8 cellular contexts compared by ENCODE assay signal in genomic region chr2:11154460-11155325, GRCh38. TPM values are rescaled to one million over a fixed set of nuclear protein-coding genes. Genes with fewer than 3 reads are reported as not detected.
DNase-seq lines count a peak whose midpoint lies in the region; ATAC-seq and TF ChIP-seq lines count a peak whose summit lies in the region.

No MANE protein-coding gene starts in this region.

- H3K9me3 Mint-ChIP-seq in immature natural killer cell, result no peaks in the 10 kb centered on the region

- H3K4me1 Mint-ChIP-seq in immature natural killer cell, result peaks cover 14 to 22% of the 10 kb centered on the region in 2 donors

- intact Hi-C loops in breast epithelium (cut with DNase I; ENCODE audit: low total_unique reads), result loop anchor here (5.0 kb wide), 1 partner anchor 567 kb away; no protein-coding TSS in a partner anchor

- peak overlapping the region; percentile 60 for H3K4me3 ChIP-seq in WERI-Rb-1 (ENCODE audit: low read depth, low read length)
- peak overlapping the region; percentile 41 to 79 (median 75) for H3K4me3 ChIP-seq in breast epithelium

- H3K36me3 ChIP-seq in WERI-Rb-1 (no peaks in the 10 kb centered on the region), breast epithelium (no peaks in the 10 kb centered on the region)

- H3K4me1 ChIP-seq in breast epithelium, result no peaks in the 10 kb centered on the region

- TF ChIP-seq CTCF in WERI-Rb-1 (IDR thresholded peaks at IDR 0.05; ENCODE audit: low read depth, low read length) (no peak), breast epithelium (IDR thresholded peaks at IDR 0.05) (no peak)

- peaks cover 5% of the 10 kb centered on the region for H3K27me3 ChIP-seq in WERI-Rb-1 (ENCODE audit: insufficient read depth, low read depth, severe bottlenecking)
- H3K27me3 ChIP-seq in breast epithelium, result no peaks in the 10 kb centered on the region

- no peaks in the 10 kb centered on the region for H3K36me3 Mint-ChIP-seq in immature natural killer cell

- no peaks in the 10 kb centered on the region for H3K9me3 ChIP-seq in WERI-Rb-1 (ENCODE audit: severe bottlenecking)
- H3K9me3 ChIP-seq in breast epithelium, result no peaks in the 10 kb centered on the region

- H3K27ac Mint-ChIP-seq in immature natural killer cell, result peak overlapping the region; percentile 87 to 93 (median 90)

- peak overlapping the region; percentile 41 for H3K27ac ChIP-seq in WERI-Rb-1
- H3K27ac ChIP-seq in breast epithelium, result peak overlapping the region; percentile 91 to 92

- peak; percentile 70 for ATAC-seq in GM18909 (IDR thresholded peaks at IDR 0.05; ENCODE audit: poor library complexity, unreplicated experiment)
- ATAC-seq in HG03139 (IDR thresholded peaks at IDR 0.05; ENCODE audit: unreplicated experiment), result peak; percentile 60

- peaks cover 0 to 10% (median 4%) of the 10 kb centered on the region in 3 donors for H3K27me3 Mint-ChIP-seq in immature natural killer cell (ENCODE audit: low read depth in 3 of 3)

- no peak for TF ChIP-seq POLR2A in breast epithelium (IDR thresholded peaks at IDR 0.05)

- DNase-seq in AG08396 (ENCODE audit: low spot score), result peak; percentile 100
- DNase-seq in NCI-H2196 (lab: John Stamatoyannopoulos, UW; ENCODE audit: unreplicated experiment), result peak; percentile 93
- peak; percentile 100 for DNase-seq in WERI-Rb-1
- peak; percentile 96 to 99 for DNase-seq in breast epithelium (ENCODE audit: low spot score in 2 of 2)
- DNase-seq in immature natural killer cell, result peak; percentile 94 to 98 (median 97)
- peak; percentile 89 for DNase-seq in smooth muscle cell of the brain vasculature (ENCODE audit: low read depth, low spot score)

- H3K4me3 Mint-ChIP-seq in immature natural killer cell, result peak overlapping the region; percentile 81 to 89 (median 85)

RNA-seq across cellular contexts. Expression of gene SLC66A3, which starts 0.6 kb away (rescaled TPM):
- 100 to 1,000 TPM in 1 of 3 donors, 10 to 100 TPM in 2; 47.6 to 111 (median 62.6) TPM for total RNA-seq in breast epithelium
- polyA plus RNA-seq in immature natural killer cell, result 100 to 1,000 TPM in 1 of 3 donors, 10 to 100 TPM in 2; 78.8 to 191 (median 88.2) TPM

Comparison
In these comparisons a context has a peak if more than half of its experiments do, and no peak if none do; other contexts are left out.
1. Peak in every context shown above with its lines: DNase-seq, ATAC-seq, H3K4me3 ChIP-seq and H3K27ac ChIP-seq.